In genomic region chrX:63812826-63813225, GRCh38 we compare ENCODE assay signal across 2 cellular contexts.
TF ChIP-seq lines count a peak whose summit lies in the region.

No MANE protein-coding gene starts in this region.

TF ChIP-seq in HepG2, 621 proteins besides CTCF, POLR2A, EP300 and RAD21:
- no peak for TF ChIP-seq MEIS1 (CRISPR knock-in tag; IDR thresholded peaks at IDR 0.05; ENCODE audit: borderline replicate concordance)
- TF ChIP-seq, protein P1, sequence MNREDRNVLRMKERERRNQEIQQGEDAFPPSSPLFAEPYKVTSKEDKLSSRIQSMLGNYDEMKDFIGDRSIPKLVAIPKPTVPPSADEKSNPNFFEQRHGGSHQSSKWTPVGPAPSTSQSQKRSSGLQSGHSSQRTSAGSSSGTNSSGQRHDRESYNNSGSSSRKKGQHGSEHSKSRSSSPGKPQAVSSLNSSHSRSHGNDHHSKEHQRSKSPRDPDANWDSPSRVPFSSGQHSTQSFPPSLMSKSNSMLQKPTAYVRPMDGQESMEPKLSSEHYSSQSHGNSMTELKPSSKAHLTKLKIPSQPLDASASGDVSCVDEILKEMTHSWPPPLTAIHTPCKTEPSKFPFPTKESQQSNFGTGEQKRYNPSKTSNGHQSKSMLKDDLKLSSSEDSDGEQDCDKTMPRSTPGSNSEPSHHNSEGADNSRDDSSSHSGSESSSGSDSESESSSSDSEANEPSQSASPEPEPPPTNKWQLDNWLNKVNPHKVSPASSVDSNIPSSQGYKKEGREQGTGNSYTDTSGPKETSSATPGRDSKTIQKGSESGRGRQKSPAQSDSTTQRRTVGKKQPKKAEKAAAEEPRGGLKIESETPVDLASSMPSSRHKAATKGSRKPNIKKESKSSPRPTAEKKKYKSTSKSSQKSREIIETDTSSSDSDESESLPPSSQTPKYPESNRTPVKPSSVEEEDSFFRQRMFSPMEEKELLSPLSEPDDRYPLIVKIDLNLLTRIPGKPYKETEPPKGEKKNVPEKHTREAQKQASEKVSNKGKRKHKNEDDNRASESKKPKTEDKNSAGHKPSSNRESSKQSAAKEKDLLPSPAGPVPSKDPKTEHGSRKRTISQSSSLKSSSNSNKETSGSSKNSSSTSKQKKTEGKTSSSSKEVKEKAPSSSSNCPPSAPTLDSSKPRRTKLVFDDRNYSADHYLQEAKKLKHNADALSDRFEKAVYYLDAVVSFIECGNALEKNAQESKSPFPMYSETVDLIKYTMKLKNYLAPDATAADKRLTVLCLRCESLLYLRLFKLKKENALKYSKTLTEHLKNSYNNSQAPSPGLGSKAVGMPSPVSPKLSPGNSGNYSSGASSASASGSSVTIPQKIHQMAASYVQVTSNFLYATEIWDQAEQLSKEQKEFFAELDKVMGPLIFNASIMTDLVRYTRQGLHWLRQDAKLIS (CRISPR knock-in tag; IDR thresholded peaks at IDR 0.05): no peak
- TF ChIP-seq PCBP1 (IDR thresholded peaks at IDR 0.05; ENCODE audit: borderline replicate concordance, low read depth, low read length): no peak
- TF ChIP-seq PPARG (CRISPR knock-in tag; conservative IDR thresholded peaks at IDR 0.05): no peak
- peak; percentile 91 for TF ChIP-seq MAFF (IDR thresholded peaks at IDR 0.05; ENCODE audit: low read depth, low read length)
- TF ChIP-seq E2F5 (CRISPR knock-in tag; conservative IDR thresholded peaks at IDR 0.05): no peak
- no peak for TF ChIP-seq ZNF747 (CRISPR knock-in tag; IDR thresholded peaks at IDR 0.05; ENCODE audit: borderline replicate concordance)
- peak; percentile 81 to 93 for TF ChIP-seq MAFK (conservative IDR thresholded peaks at IDR 0.05 in 1 of 2, IDR thresholded peaks at IDR 0.05 in 1 of 2; ENCODE audit: low read length in 2 of 2)
- no peak for TF ChIP-seq MAF1 (CRISPR knock-in tag; IDR thresholded peaks at IDR 0.05; ENCODE audit: borderline replicate concordance)

TF ChIP-seq in IMR-90, 13 proteins besides CTCF, POLR2A, EP300 and RAD21:
- peak; percentile 15; the same call in 1 of the 2 replicates for TF ChIP-seq CEBPB (IDR thresholded peaks at IDR 0.05; ENCODE audit: low read depth, low read length)
- peak; percentile 96 for TF ChIP-seq MAFK (IDR thresholded peaks at IDR 0.05; ENCODE audit: low read depth, low read length)
- no peak for TF ChIP-seq BHLHE40 (IDR thresholded peaks at IDR 0.05; ENCODE audit: low read depth, low read length)
